ENCODE assay signal across 2 cellular contexts in the genomic region with DNA sequence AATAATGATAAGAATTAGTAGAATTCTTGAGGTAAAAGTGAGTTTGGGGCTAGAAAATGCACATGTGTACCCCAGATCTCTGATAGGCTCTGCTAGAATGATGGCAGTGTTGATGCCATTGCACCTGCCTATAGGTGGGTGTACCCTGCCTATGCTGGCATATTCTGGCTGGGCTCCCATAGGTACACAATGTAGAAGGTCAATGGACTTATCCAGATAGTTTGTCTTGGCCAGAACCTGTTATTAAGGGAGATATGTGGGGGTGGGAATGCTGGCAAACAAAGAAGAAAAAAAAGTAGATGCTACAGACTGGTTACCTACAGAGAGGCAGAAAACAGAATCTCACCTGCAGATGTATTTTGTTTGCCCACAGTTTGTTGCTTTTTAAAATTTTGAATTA.
TF ChIP-seq lines count a peak whose summit lies in the region.

No MANE protein-coding gene starts in this region.

TF ChIP-seq in liver, 16 proteins besides CTCF, POLR2A, EP300 and RAD21:
- TF ChIP-seq HNF4A (conservative IDR thresholded peaks at IDR 0.05): no peak
- TF ChIP-seq, protein P1, sequence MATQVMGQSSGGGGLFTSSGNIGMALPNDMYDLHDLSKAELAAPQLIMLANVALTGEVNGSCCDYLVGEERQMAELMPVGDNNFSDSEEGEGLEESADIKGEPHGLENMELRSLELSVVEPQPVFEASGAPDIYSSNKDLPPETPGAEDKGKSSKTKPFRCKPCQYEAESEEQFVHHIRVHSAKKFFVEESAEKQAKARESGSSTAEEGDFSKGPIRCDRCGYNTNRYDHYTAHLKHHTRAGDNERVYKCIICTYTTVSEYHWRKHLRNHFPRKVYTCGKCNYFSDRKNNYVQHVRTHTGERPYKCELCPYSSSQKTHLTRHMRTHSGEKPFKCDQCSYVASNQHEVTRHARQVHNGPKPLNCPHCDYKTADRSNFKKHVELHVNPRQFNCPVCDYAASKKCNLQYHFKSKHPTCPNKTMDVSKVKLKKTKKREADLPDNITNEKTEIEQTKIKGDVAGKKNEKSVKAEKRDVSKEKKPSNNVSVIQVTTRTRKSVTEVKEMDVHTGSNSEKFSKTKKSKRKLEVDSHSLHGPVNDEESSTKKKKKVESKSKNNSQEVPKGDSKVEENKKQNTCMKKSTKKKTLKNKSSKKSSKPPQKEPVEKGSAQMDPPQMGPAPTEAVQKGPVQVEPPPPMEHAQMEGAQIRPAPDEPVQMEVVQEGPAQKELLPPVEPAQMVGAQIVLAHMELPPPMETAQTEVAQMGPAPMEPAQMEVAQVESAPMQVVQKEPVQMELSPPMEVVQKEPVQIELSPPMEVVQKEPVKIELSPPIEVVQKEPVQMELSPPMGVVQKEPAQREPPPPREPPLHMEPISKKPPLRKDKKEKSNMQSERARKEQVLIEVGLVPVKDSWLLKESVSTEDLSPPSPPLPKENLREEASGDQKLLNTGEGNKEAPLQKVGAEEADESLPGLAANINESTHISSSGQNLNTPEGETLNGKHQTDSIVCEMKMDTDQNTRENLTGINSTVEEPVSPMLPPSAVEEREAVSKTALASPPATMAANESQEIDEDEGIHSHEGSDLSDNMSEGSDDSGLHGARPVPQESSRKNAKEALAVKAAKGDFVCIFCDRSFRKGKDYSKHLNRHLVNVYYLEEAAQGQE (IDR thresholded peaks at IDR 0.05): no peak
- TF ChIP-seq, protein P2, sequence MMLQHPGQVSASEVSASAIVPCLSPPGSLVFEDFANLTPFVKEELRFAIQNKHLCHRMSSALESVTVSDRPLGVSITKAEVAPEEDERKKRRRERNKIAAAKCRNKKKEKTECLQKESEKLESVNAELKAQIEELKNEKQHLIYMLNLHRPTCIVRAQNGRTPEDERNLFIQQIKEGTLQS (IDR thresholded peaks at IDR 0.05): no peak
- TF ChIP-seq RXRA (IDR thresholded peaks at IDR 0.05): peak; percentile 6 to 46
TF ChIP-seq in liver: peak in this region for 1.

TF ChIP-seq in HepG2, 621 proteins besides CTCF, POLR2A, EP300 and RAD21:
- TF ChIP-seq, protein P3, sequence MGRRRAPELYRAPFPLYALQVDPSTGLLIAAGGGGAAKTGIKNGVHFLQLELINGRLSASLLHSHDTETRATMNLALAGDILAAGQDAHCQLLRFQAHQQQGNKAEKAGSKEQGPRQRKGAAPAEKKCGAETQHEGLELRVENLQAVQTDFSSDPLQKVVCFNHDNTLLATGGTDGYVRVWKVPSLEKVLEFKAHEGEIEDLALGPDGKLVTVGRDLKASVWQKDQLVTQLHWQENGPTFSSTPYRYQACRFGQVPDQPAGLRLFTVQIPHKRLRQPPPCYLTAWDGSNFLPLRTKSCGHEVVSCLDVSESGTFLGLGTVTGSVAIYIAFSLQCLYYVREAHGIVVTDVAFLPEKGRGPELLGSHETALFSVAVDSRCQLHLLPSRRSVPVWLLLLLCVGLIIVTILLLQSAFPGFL (CRISPR knock-in tag; IDR thresholded peaks at IDR 0.05): no peak
- TF ChIP-seq CENPX (CRISPR knock-in tag; IDR thresholded peaks at IDR 0.05) (no peak), MAF1 (CRISPR knock-in tag; IDR thresholded peaks at IDR 0.05; ENCODE audit: borderline replicate concordance) (no peak), SCMH1 (CRISPR knock-in tag; IDR thresholded peaks at IDR 0.05; ENCODE audit: borderline replicate concordance) (no peak), ZSCAN29 (CRISPR knock-in tag; conservative IDR thresholded peaks at IDR 0.05) (no peak), ZNF790 (CRISPR knock-in tag; IDR thresholded peaks at IDR 0.05; ENCODE audit: borderline replicate concordance) (no peak), FOXK1 (CRISPR knock-in tag; IDR thresholded peaks at IDR 0.05; ENCODE audit: borderline replicate concordance, low read depth) (no peak)
- TF ChIP-seq, protein P4, sequence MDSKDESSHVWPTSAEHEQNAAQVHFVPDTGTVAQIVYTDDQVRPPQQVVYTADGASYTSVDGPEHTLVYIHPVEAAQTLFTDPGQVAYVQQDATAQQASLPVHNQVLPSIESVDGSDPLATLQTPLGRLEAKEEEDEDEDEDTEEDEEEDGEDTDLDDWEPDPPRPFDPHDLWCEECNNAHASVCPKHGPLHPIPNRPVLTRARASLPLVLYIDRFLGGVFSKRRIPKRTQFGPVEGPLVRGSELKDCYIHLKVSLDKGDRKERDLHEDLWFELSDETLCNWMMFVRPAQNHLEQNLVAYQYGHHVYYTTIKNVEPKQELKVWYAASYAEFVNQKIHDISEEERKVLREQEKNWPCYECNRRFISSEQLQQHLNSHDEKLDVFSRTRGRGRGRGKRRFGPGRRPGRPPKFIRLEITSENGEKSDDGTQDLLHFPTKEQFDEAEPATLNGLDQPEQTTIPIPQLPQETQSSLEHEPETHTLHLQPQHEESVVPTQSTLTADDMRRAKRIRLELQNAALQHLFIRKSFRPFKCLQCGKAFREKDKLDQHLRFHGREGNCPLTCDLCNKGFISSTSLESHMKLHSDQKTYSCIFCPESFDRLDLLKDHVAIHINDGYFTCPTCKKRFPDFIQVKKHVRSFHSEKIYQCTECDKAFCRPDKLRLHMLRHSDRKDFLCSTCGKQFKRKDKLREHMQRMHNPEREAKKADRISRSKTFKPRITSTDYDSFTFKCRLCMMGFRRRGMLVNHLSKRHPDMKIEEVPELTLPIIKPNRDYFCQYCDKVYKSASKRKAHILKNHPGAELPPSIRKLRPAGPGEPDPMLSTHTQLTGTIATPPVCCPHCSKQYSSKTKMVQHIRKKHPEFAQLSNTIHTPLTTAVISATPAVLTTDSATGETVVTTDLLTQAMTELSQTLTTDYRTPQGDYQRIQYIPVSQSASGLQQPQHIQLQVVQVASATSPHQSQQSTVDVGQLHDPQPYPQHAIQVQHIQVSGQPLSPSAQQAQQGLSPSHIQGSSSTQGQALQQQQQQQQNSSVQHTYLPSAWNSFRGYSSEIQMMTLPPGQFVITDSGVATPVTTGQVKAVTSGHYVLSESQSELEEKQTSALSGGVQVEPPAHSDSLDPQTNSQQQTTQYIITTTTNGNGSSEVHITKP (CRISPR knock-in tag; IDR thresholded peaks at IDR 0.05; ENCODE audit: low read depth): no peak
- TF ChIP-seq, protein P5, sequence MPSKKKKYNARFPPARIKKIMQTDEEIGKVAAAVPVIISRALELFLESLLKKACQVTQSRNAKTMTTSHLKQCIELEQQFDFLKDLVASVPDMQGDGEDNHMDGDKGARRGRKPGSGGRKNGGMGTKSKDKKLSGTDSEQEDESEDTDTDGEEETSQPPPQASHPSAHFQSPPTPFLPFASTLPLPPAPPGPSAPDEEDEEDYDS (CRISPR knock-in tag; IDR thresholded peaks at IDR 0.05): no peak
- TF ChIP-seq, protein P6, sequence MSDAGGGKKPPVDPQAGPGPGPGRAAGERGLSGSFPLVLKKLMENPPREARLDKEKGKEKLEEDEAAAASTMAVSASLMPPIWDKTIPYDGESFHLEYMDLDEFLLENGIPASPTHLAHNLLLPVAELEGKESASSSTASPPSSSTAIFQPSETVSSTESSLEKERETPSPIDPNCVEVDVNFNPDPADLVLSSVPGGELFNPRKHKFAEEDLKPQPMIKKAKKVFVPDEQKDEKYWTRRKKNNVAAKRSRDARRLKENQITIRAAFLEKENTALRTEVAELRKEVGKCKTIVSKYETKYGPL (CRISPR knock-in tag; IDR thresholded peaks at IDR 0.05): no peak
